ENCODE assay signal across 13 cellular contexts in the genomic region with DNA sequence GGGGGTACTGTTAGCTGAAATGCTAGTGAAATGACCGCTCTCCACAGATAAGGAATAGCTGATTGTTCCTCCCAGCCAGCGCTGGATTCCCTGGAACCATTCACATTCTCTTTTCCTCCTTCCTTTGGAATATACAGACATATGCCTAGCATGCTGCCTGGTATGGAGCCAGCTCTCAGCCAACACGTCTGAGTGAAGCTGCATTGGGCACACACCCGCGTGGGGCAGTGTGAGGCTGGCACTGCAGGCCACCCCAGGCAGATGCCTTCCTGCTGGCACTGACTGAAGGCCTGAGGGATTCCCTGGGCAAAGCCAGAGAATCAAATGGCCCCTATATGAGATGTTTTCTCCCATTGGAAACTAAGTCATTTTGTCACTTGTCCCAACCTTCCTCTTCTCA.
"Had no signal": no experiment of that assay in that cellular context is flagged by ENCODE, and none has a peak within 500 bp of the region (broad histone marks: within the 10 kb centered on the region; RNA-seq: fewer than 3 reads in every experiment).

No MANE protein-coding gene starts in this region.

- ATAC-seq: activated CD8-positive, alpha-beta memory T cell treated with anti-CD3 and anti-CD28 coated beads, Interleukin-2, amount 10 ng/mL, durations not matched to agents 7 days and 5 days; natural killer cell; T-cell had no signal

- H3K9me3 ChIP-seq: SK-N-SH, tibial nerve had no signal

- H3K27me3 ChIP-seq: tibial nerve had no signal

- H3K27ac ChIP-seq: coronary artery had no signal

- H3K36me3 ChIP-seq: tibial nerve had no signal

- H3K4me3 ChIP-seq: coronary artery, tibial nerve had no signal

- DNase-seq: activated B cell treated with CpG ODN at 0.5 μM for 24 hours; activated CD4-positive, alpha-beta memory T cell treated with anti-CD3 and anti-CD28 coated beads, Interleukin-2, amount 10 ng/mL, durations not matched to agents 7 days and 5 days; activated CD4-positive, alpha-beta T cell treated with anti-CD3 and anti-CD28 coated beads for 4 hours; activated CD8-positive, alpha-beta memory T cell treated with anti-CD3 and anti-CD28 coated beads, Interleukin-2, amount 10 ng/mL, durations not matched to agents 7 days and 5 days; central memory CD4-positive, alpha-beta T cell; erythroblast; kidney; natural killer cell; SK-N-SH; stimulated activated CD4-positive, alpha-beta T cell treated with anti-CD3 and anti-CD28 coated beads, Interleukin-2, amount 100 ng/mL, for 24 hours; T-cell had no signal
